10 cellular contexts compared by ENCODE assay signal in the genomic region with DNA sequence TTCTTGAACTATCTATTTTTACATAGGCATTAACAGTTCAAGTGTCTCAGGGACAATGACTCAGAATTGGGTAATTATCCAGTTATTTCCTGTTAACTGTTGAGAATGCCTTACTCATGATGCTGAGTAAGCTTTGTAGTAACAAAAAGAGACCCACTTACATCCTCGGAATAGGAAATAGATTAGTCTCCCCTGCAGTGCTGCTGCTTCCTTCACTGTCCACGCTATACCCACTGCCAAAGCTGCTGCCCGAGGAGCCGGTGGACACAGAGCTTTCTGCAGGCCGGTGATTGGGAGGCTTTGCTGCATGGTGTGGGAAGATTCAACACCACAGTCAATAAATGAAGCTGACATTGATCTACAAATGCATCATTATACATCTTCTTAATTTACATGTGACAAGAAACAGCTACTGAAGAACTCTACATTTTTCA.
A peak's percentile ranks its signal among the peaks of the same experiment; 100 is the strongest.
DNase-seq lines count a peak whose midpoint lies in the region; ATAC-seq and TF ChIP-seq lines count a peak whose summit lies in the region.
"Had no signal": no experiment of that assay in that cellular context is flagged by ENCODE, and none has a peak within 500 bp of the region (broad histone marks: within the 10 kb centered on the region; RNA-seq: fewer than 3 reads in every experiment).

No MANE protein-coding gene starts in this region.

- H3K79me2 ChIP-seq in GM23338 (replicated peaks; ENCODE audit: insufficient read depth) = no peaks in the 10 kb centered on the region

- H3K4me1 Mint-ChIP-seq in GM23338 = peaks cover 19% of the 10 kb centered on the region

- H3K27me3 Mint-ChIP-seq in GM23338 (ENCODE audit: insufficient read depth, low read depth, poor library complexity) = no peaks in the 10 kb centered on the region

- intact Hi-C loops in sciatic nerve (cut with DNase I) = no loop called here

- H3K4me3 Mint-ChIP-seq in GM23338 = no peak overlapping the region

- no peaks in the 10 kb centered on the region for H3K36me3 Mint-ChIP-seq in GM23338 (ENCODE audit: low read depth)

- no peaks in the 10 kb centered on the region for H3F3A ChIP-seq in GM23338 (replicated peaks; ENCODE audit: low read depth)

- peak overlapping the region; percentile 8; the same call in 1 of the 2 replicates for H2AFZ ChIP-seq in GM23338

- H3K9me3 Mint-ChIP-seq in GM23338 = no peaks in the 10 kb centered on the region

- TF ChIP-seq CTCF in GM23338 (conservative IDR thresholded peaks at IDR 0.05; ENCODE audit: low read depth in 2 of 2) = no peak

- peak; percentile 38 for DNase-seq in GM23338 (ENCODE audit: low spot score)
- DNase-seq in NOMO-1 treated with dmso at 0.1 percent for 144 hours (lab: John Stamatoyannopoulos, UW; ENCODE audit: unreplicated experiment) = peak; percentile 82
- peak; percentile 61 for DNase-seq in cerebellar cortex (ENCODE audit: low spot score)
- peak; percentile 88 for DNase-seq in non-pigmented ciliary epithelial cell (ENCODE audit: low read depth)
- no peak for DNase-seq in sciatic nerve (ENCODE audit: low spot score)
- no peak for DNase-seq in central memory CD4-positive, alpha-beta T cell
- DNase-seq: thyroid gland had no signal

- H3K4me2 ChIP-seq in GM23338 = peak overlapping the region; percentile 17

- peak overlapping the region; percentile 72 for H3K27ac Mint-ChIP-seq in GM23338

- H4K20me1 ChIP-seq in GM23338 (replicated peaks; ENCODE audit: insufficient read depth) = no peaks in the 10 kb centered on the region

- no peak overlapping the region; the same call in 1 of the 2 replicates for H3K27ac ChIP-seq in GM23338 (ENCODE audit: low read depth)
- H3K27ac ChIP-seq: thyroid gland, VCaP had no signal

- H3K9me2 ChIP-seq in GM23338 (ENCODE audit: insufficient read depth) = no peaks in the 10 kb centered on the region

- H3K4me1 ChIP-seq in GM23338 (ENCODE audit: insufficient read depth) = peaks cover 21% of the 10 kb centered on the region
- H3K4me1 ChIP-seq: thyroid gland had no signal

- peak; percentile 64 for ATAC-seq in GM23338
- ATAC-seq in HG03457 (IDR thresholded peaks at IDR 0.05; ENCODE audit: unreplicated experiment) = no peak
- ATAC-seq in sciatic nerve = no peak
- ATAC-seq in GM18517 (IDR thresholded peaks at IDR 0.05; ENCODE audit: unreplicated experiment) = no peak

- no peaks in the 10 kb centered on the region for H3K36me3 ChIP-seq in GM23338 (ENCODE audit: insufficient read depth)
- H3K36me3 ChIP-seq: thyroid gland had no signal

- H3K27me3 ChIP-seq in GM23338 (ENCODE audit: insufficient read depth) = no peaks in the 10 kb centered on the region
- H3K27me3 ChIP-seq: thyroid gland had no signal

- no peak overlapping the region for H3K4me3 ChIP-seq in GM23338
- H3K4me3 ChIP-seq: thyroid gland had no signal

TF ChIP-seq in GM23338, 12 proteins besides CTCF, POLR2A, EP300 and RAD21 (continues in another document):
- TF ChIP-seq JUNB (IDR thresholded peaks at IDR 0.05; ENCODE audit: unreplicated experiment) = no peak
- TF ChIP-seq POLR2AphosphoS5 (IDR thresholded peaks at IDR 0.05; ENCODE audit: low read depth) = no peak
- TF ChIP-seq EZH2phosphoT487 (IDR thresholded peaks at IDR 0.05; ENCODE audit: unreplicated experiment) = no peak
- TF ChIP-seq, protein P1, sequence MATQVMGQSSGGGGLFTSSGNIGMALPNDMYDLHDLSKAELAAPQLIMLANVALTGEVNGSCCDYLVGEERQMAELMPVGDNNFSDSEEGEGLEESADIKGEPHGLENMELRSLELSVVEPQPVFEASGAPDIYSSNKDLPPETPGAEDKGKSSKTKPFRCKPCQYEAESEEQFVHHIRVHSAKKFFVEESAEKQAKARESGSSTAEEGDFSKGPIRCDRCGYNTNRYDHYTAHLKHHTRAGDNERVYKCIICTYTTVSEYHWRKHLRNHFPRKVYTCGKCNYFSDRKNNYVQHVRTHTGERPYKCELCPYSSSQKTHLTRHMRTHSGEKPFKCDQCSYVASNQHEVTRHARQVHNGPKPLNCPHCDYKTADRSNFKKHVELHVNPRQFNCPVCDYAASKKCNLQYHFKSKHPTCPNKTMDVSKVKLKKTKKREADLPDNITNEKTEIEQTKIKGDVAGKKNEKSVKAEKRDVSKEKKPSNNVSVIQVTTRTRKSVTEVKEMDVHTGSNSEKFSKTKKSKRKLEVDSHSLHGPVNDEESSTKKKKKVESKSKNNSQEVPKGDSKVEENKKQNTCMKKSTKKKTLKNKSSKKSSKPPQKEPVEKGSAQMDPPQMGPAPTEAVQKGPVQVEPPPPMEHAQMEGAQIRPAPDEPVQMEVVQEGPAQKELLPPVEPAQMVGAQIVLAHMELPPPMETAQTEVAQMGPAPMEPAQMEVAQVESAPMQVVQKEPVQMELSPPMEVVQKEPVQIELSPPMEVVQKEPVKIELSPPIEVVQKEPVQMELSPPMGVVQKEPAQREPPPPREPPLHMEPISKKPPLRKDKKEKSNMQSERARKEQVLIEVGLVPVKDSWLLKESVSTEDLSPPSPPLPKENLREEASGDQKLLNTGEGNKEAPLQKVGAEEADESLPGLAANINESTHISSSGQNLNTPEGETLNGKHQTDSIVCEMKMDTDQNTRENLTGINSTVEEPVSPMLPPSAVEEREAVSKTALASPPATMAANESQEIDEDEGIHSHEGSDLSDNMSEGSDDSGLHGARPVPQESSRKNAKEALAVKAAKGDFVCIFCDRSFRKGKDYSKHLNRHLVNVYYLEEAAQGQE (IDR thresholded peaks at IDR 0.05; ENCODE audit: unreplicated experiment) = no peak
- TF ChIP-seq STAT1 (IDR thresholded peaks at IDR 0.05; ENCODE audit: unreplicated experiment) = no peak
- no peak for TF ChIP-seq ZNF114 (CRISPR knock-in tag; IDR thresholded peaks at IDR 0.05)
- TF ChIP-seq NANOG (IDR thresholded peaks at IDR 0.05; ENCODE audit: borderline replicate concordance) = no peak
- TF ChIP-seq CREB1 (CRISPR knock-in tag; IDR thresholded peaks at IDR 0.05; ENCODE audit: low read depth) = no peak
- TF ChIP-seq, protein P2, sequence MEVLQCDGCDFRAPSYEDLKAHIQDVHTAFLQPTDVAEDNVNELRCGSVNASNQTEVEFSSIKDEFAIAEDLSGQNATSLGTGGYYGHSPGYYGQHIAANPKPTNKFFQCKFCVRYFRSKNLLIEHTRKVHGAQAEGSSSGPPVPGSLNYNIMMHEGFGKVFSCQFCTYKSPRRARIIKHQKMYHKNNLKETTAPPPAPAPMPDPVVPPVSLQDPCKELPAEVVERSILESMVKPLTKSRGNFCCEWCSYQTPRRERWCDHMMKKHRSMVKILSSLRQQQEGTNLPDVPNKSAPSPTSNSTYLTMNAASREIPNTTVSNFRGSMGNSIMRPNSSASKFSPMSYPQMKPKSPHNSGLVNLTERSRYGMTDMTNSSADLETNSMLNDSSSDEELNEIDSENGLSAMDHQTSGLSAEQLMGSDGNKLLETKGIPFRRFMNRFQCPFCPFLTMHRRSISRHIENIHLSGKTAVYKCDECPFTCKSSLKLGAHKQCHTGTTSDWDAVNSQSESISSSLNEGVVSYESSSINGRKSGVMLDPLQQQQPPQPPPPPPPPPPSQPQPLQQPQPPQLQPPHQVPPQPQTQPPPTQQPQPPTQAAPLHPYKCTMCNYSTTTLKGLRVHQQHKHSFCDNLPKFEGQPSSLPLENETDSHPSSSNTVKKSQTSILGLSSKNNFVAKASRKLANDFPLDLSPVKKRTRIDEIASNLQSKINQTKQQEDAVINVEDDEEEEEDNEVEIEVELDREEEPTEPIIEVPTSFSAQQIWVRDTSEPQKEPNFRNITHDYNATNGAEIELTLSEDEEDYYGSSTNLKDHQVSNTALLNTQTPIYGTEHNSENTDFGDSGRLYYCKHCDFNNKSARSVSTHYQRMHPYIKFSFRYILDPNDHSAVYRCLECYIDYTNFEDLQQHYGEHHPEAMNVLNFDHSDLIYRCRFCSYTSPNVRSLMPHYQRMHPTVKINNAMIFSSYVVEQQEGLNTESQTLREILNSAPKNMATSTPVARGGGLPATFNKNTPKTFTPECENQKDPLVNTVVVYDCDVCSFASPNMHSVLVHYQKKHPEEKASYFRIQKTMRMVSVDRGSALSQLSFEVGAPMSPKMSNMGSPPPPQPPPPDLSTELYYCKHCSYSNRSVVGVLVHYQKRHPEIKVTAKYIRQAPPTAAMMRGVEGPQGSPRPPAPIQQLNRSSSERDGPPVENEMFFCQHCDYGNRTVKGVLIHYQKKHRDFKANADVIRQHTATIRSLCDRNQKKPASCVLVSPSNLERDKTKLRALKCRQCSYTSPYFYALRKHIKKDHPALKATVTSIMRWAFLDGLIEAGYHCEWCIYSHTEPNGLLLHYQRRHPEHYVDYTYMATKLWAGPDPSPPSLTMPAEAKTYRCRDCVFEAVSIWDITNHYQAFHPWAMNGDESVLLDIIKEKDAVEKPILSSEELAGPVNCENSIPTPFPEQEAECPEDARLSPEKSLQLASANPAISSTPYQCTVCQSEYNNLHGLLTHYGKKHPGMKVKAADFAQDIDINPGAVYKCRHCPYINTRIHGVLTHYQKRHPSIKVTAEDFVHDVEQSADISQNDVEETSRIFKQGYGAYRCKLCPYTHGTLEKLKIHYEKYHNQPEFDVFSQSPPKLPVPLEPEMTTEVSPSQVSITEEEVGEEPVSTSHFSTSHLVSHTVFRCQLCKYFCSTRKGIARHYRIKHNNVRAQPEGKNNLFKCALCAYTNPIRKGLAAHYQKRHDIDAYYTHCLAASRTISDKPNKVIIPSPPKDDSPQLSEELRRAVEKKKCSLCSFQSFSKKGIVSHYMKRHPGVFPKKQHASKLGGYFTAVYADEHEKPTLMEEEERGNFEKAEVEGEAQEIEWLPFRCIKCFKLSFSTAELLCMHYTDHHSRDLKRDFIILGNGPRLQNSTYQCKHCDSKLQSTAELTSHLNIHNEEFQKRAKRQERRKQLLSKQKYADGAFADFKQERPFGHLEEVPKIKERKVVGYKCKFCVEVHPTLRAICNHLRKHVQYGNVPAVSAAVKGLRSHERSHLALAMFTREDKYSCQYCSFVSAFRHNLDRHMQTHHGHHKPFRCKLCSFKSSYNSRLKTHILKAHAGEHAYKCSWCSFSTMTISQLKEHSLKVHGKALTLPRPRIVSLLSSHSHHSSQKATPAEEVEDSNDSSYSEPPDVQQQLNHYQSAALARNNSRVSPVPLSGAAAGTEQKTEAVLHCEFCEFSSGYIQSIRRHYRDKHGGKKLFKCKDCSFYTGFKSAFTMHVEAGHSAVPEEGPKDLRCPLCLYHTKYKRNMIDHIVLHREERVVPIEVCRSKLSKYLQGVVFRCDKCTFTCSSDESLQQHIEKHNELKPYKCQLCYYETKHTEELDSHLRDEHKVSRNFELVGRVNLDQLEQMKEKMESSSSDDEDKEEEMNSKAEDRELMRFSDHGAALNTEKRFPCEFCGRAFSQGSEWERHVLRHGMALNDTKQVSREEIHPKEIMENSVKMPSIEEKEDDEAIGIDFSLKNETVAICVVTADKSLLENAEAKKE (CRISPR knock-in tag; IDR thresholded peaks at IDR 0.05) = no peak
- TF ChIP-seq ZNF331 (CRISPR knock-in tag; IDR thresholded peaks at IDR 0.05; ENCODE audit: low read depth) = no peak
- no peak for TF ChIP-seq EZH2 (IDR thresholded peaks at IDR 0.05; ENCODE audit: low read depth, unreplicated experiment)

Comparison
In these comparisons a context has a peak if more than half of its experiments do, and no peak if none do; other contexts are left out.
1. DNase-seq: peak in GM23338 (single experiment), NOMO-1 treated with dmso at 0.1 percent for 144 hours (single experiment), cerebellar cortex (single experiment) and non-pigmented ciliary epithelial cell (single experiment); none in sciatic nerve (single experiment) and central memory CD4-positive, alpha-beta T cell (single experiment).